In the genomic region with DNA sequence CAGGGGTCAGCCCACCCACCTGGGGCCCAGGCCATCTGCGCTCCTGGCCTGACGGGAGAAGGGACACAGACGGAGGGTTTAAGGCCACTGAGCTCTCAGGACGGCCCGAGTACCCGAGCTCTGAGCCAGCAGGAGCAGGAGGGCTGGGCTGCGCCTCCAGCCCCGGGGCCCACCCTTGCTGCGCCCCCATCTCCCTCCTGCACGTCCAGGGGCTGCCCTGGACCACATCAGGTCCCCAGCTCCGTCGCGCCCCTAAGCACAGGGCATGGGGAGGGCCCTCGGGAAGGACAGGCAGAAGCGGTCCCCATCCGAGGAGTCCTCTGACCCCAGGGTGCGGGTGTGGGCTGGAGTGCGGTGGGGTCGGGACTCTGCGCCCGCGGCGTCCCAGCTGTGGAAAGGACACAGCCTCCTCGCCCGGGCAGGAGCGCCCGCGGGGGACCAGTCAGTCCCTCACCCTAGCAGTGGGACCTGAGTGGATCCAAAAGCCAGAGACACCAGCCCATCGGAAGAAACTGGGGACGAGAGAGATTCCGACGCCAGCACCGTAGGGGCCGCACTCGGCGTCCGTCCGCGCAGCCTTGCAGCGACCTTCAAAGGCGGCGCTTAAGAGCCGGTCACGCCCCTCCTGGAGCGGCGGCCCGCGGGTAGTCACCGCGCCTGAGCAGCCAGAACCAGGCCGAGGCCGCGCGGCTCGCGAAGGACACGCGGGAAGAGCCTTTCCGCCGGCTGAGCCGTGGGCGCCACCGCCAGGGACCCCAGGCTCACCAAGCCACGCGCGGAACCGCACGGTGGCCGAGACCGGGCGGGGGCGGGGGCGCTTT, we compare ENCODE assay signal across 1 cellular context.
TF ChIP-seq lines count a peak whose summit lies in the region.

No MANE protein-coding gene starts in this region.

TF ChIP-seq in H1, 55 proteins besides CTCF, POLR2A, EP300 and RAD21:
- TF ChIP-seq SAP30 (IDR thresholded peaks at IDR 0.05; ENCODE audit: insufficient read depth, insufficient replicate concordance, low read length) (no peak), TBP (IDR thresholded peaks at IDR 0.05; ENCODE audit: low read depth, low read length) (no peak; the same call in 1 of the 2 replicates), BACH1 (IDR thresholded peaks at IDR 0.05; ENCODE audit: low read length) (no peak), JUN (IDR thresholded peaks at IDR 0.05; ENCODE audit: low read depth, low read length) (no peak), SUZ12 (IDR thresholded peaks at IDR 0.05; ENCODE audit: low read length) (peak; percentile 53), CEBPB (IDR thresholded peaks at IDR 0.05; ENCODE audit: low read depth, low read length) (no peak), SP4 (IDR thresholded peaks at IDR 0.05; ENCODE audit: low read length) (no peak), TAF7 (optimal IDR thresholded peaks at IDR 0.05; ENCODE audit: borderline replicate concordance, low read depth, low read length) (no peak), RXRA (IDR thresholded peaks at IDR 0.05; ENCODE audit: insufficient read depth, low read depth, low read length) (no peak), PHF8 (conservative IDR thresholded peaks at IDR 0.05; ENCODE audit: low read depth, low read length) (0 out of 2 replicates have a peak, but pooled peaks have one; percentile 22), SP2 (IDR thresholded peaks at IDR 0.05; ENCODE audit: low read length) (no peak), EGR1 (IDR thresholded peaks at IDR 0.05; ENCODE audit: borderline replicate concordance, low read depth, low read length) (no peak), RFX5 (IDR thresholded peaks at IDR 0.05; ENCODE audit: borderline replicate concordance, low read depth, low read length) (no peak), TCF12 (IDR thresholded peaks at IDR 0.05; ENCODE audit: low read depth, low read length) (no peak), CHD1 (IDR thresholded peaks at IDR 0.05; ENCODE audit: low read depth, low read length) (no peak), TEAD4 (IDR thresholded peaks at IDR 0.05; ENCODE audit: low read depth, low read length) (no peak), TAF1 (IDR thresholded peaks at IDR 0.05; ENCODE audit: low read depth, low read length) (no peak), BRCA1 (IDR thresholded peaks at IDR 0.05; ENCODE audit: low read depth, low read length) (no peak), SIRT6 (IDR thresholded peaks at IDR 0.05; ENCODE audit: low read length) (no peak), EZH2 (IDR thresholded peaks at IDR 0.05; ENCODE audit: low read depth, low read length, severe bottlenecking) (peak; percentile 55), NRF1 (IDR thresholded peaks at IDR 0.05; ENCODE audit: low read depth, low read length) (no peak), CTBP2 (IDR thresholded peaks at IDR 0.05; ENCODE audit: borderline replicate concordance, insufficient read depth, insufficient read length, low read length) (no peak), GABPA (IDR thresholded peaks at IDR 0.05; ENCODE audit: borderline replicate concordance, insufficient read depth, low read length) (0 out of 2 replicates have a peak, but pooled peaks have one; percentile 19), YY1 (IDR thresholded peaks at IDR 0.05; ENCODE audit: low read depth, low read length) (no peak), MAFK (IDR thresholded peaks at IDR 0.05; ENCODE audit: low read depth, low read length) (no peak), RBBP5 (IDR thresholded peaks at IDR 0.05; ENCODE audit: borderline replicate concordance, low read depth, low read length) (no peak), HDAC2 (IDR thresholded peaks at IDR 0.05; ENCODE audit: borderline replicate concordance in 1 of 2, low read depth in 2 of 2, low read length in 2 of 2) (no peak), POLR2AphosphoS5 (IDR thresholded peaks at IDR 0.05; ENCODE audit: low read depth, low read length) (no peak), SIN3A (conservative IDR thresholded peaks at IDR 0.05 in 1 of 2, IDR thresholded peaks at IDR 0.05 in 1 of 2; ENCODE audit: low read depth in 1 of 2, low read length in 2 of 2) (no peak), NANOG (IDR thresholded peaks at IDR 0.05; ENCODE audit: insufficient read depth, low read depth, low read length, poor library complexity, severe bottlenecking) (peak; percentile 16), BCL11A (IDR thresholded peaks at IDR 0.05; ENCODE audit: low read depth in 2 of 2, low read length in 2 of 2) (no peak), KDM1A (IDR thresholded peaks at IDR 0.05; ENCODE audit: borderline replicate concordance, low read length) (no peak), CBX5 (IDR thresholded peaks at IDR 0.05; ENCODE audit: low read depth, low read length) (no peak), CHD2 (IDR thresholded peaks at IDR 0.05; ENCODE audit: low read length) (no peak), KDM5A (IDR thresholded peaks at IDR 0.05; ENCODE audit: low read length) (no peak), SIX5 (IDR thresholded peaks at IDR 0.05; ENCODE audit: low read depth, low read length) (no peak), USF2 (IDR thresholded peaks at IDR 0.05; ENCODE audit: low read length) (no peak), KDM4A (IDR thresholded peaks at IDR 0.05; ENCODE audit: low read depth, low read length, severe bottlenecking) (peak; percentile 76), CBX8 (IDR thresholded peaks at IDR 0.05; ENCODE audit: borderline replicate concordance, low read depth, low read length) (no peak), JUND (IDR thresholded peaks at IDR 0.05; ENCODE audit: low read length) (no peak), SP1 (IDR thresholded peaks at IDR 0.05; ENCODE audit: low read depth, low read length) (no peak), ZNF274 (IDR thresholded peaks at IDR 0.05; ENCODE audit: borderline replicate concordance, extremely low read depth, low read length) (no peak), FOSL1 (IDR thresholded peaks at IDR 0.05; ENCODE audit: insufficient read depth, low read depth, low read length) (no peak), ASH2L (IDR thresholded peaks at IDR 0.05; ENCODE audit: low read length) (peak; percentile 19), RNF2 (IDR thresholded peaks at IDR 0.05; ENCODE audit: borderline replicate concordance, low read depth, low read length, missing control alignments, poor library complexity, severe bottlenecking) (no peak), CREB1 (IDR thresholded peaks at IDR 0.05) (no peak), POU5F1 (IDR thresholded peaks at IDR 0.05; ENCODE audit: low read depth, low read length) (no peak), SRF (IDR thresholded peaks at IDR 0.05; ENCODE audit: low read depth, low read length) (no peak), HDAC6 (IDR thresholded peaks at IDR 0.05; ENCODE audit: low read depth, low read length) (no peak), GTF2F1 (IDR thresholded peaks at IDR 0.05; ENCODE audit: borderline replicate concordance, low read depth, low read length) (no peak)
- TF ChIP-seq, protein P1, sequence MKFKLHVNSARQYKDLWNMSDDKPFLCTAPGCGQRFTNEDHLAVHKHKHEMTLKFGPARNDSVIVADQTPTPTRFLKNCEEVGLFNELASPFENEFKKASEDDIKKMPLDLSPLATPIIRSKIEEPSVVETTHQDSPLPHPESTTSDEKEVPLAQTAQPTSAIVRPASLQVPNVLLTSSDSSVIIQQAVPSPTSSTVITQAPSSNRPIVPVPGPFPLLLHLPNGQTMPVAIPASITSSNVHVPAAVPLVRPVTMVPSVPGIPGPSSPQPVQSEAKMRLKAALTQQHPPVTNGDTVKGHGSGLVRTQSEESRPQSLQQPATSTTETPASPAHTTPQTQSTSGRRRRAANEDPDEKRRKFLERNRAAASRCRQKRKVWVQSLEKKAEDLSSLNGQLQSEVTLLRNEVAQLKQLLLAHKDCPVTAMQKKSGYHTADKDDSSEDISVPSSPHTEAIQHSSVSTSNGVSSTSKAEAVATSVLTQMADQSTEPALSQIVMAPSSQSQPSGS (IDR thresholded peaks at IDR 0.05; ENCODE audit: low read length): no peak
- TF ChIP-seq, protein P2, sequence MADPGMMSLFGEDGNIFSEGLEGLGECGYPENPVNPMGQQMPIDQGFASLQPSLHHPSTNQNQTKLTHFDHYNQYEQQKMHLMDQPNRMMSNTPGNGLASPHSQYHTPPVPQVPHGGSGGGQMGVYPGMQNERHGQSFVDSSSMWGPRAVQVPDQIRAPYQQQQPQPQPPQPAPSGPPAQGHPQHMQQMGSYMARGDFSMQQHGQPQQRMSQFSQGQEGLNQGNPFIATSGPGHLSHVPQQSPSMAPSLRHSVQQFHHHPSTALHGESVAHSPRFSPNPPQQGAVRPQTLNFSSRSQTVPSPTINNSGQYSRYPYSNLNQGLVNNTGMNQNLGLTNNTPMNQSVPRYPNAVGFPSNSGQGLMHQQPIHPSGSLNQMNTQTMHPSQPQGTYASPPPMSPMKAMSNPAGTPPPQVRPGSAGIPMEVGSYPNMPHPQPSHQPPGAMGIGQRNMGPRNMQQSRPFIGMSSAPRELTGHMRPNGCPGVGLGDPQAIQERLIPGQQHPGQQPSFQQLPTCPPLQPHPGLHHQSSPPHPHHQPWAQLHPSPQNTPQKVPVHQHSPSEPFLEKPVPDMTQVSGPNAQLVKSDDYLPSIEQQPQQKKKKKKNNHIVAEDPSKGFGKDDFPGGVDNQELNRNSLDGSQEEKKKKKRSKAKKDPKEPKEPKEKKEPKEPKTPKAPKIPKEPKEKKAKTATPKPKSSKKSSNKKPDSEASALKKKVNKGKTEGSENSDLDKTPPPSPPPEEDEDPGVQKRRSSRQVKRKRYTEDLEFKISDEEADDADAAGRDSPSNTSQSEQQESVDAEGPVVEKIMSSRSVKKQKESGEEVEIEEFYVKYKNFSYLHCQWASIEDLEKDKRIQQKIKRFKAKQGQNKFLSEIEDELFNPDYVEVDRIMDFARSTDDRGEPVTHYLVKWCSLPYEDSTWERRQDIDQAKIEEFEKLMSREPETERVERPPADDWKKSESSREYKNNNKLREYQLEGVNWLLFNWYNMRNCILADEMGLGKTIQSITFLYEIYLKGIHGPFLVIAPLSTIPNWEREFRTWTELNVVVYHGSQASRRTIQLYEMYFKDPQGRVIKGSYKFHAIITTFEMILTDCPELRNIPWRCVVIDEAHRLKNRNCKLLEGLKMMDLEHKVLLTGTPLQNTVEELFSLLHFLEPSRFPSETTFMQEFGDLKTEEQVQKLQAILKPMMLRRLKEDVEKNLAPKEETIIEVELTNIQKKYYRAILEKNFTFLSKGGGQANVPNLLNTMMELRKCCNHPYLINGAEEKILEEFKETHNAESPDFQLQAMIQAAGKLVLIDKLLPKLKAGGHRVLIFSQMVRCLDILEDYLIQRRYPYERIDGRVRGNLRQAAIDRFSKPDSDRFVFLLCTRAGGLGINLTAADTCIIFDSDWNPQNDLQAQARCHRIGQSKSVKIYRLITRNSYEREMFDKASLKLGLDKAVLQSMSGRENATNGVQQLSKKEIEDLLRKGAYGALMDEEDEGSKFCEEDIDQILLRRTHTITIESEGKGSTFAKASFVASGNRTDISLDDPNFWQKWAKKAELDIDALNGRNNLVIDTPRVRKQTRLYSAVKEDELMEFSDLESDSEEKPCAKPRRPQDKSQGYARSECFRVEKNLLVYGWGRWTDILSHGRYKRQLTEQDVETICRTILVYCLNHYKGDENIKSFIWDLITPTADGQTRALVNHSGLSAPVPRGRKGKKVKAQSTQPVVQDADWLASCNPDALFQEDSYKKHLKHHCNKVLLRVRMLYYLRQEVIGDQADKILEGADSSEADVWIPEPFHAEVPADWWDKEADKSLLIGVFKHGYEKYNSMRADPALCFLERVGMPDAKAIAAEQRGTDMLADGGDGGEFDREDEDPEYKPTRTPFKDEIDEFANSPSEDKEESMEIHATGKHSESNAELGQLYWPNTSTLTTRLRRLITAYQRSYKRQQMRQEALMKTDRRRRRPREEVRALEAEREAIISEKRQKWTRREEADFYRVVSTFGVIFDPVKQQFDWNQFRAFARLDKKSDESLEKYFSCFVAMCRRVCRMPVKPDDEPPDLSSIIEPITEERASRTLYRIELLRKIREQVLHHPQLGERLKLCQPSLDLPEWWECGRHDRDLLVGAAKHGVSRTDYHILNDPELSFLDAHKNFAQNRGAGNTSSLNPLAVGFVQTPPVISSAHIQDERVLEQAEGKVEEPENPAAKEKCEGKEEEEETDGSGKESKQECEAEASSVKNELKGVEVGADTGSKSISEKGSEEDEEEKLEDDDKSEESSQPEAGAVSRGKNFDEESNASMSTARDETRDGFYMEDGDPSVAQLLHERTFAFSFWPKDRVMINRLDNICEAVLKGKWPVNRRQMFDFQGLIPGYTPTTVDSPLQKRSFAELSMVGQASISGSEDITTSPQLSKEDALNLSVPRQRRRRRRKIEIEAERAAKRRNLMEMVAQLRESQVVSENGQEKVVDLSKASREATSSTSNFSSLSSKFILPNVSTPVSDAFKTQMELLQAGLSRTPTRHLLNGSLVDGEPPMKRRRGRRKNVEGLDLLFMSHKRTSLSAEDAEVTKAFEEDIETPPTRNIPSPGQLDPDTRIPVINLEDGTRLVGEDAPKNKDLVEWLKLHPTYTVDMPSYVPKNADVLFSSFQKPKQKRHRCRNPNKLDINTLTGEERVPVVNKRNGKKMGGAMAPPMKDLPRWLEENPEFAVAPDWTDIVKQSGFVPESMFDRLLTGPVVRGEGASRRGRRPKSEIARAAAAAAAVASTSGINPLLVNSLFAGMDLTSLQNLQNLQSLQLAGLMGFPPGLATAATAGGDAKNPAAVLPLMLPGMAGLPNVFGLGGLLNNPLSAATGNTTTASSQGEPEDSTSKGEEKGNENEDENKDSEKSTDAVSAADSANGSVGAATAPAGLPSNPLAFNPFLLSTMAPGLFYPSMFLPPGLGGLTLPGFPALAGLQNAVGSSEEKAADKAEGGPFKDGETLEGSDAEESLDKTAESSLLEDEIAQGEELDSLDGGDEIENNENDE (IDR thresholded peaks at IDR 0.05; ENCODE audit: insufficient replicate concordance, low read length): no peak
- TF ChIP-seq, protein P3, sequence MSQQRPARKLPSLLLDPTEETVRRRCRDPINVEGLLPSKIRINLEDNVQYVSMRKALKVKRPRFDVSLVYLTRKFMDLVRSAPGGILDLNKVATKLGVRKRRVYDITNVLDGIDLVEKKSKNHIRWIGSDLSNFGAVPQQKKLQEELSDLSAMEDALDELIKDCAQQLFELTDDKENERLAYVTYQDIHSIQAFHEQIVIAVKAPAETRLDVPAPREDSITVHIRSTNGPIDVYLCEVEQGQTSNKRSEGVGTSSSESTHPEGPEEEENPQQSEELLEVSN (IDR thresholded peaks at IDR 0.05): 0 out of 2 replicates have a peak, but pooled peaks have one; percentile 48
- TF ChIP-seq, protein P4, sequence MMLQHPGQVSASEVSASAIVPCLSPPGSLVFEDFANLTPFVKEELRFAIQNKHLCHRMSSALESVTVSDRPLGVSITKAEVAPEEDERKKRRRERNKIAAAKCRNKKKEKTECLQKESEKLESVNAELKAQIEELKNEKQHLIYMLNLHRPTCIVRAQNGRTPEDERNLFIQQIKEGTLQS (IDR thresholded peaks at IDR 0.05; ENCODE audit: insufficient read depth, low read depth, low read length): no peak
- TF ChIP-seq, protein P5, sequence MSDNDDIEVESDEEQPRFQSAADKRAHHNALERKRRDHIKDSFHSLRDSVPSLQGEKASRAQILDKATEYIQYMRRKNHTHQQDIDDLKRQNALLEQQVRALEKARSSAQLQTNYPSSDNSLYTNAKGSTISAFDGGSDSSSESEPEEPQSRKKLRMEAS (IDR thresholded peaks at IDR 0.05): 0 out of 2 replicates have a peak, but pooled peaks have one; percentile 16
